11 cellular contexts compared by ENCODE assay signal in the genomic region with DNA sequence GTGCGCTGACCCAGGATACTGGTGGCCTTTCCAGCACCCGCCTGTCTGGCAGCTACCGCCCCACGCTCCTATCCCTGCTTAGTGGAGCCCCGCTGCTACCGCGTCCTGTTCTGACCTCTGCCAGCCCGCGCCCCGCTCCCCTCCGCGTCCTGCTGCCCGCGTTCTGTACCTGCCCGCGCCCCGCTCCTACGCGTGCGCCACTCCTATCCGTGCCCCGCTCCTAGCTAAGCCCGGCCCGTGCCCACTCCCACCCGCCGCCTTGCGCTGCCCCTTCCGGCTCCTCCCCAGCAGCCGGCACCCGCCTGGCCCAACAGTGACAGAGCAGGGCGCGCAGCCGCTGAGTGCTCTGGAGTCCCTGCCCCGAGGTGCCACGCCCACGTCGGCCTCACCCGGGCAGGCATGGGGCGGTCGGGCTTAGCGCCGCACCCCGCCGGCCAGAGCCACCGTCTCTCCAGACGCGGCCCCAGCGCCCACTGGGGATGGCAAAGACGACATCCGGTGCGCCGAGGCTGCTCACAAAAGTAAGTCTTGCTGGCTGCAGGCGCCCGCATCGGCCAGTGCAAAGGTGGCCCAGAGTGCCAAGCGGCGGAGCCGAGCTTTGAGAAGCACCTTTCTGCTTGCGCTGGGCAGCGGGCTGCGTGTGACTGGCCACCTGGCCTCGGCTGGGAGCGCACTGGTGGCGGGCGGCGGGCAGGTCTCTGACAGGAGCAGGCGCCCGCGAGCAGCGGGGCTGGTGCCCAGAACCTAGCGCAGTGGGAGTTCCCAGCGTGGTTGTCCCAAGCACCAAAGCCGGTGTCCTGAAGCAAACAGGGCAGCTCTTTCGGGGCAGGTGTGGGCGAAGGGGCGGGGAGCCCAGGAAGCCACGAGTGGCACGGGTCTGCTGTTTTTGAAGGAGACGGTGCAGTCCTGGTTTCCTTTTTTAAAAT. TPM values are rescaled to one million over a fixed set of nuclear protein-coding genes. Genes with fewer than 3 reads are reported as not detected.
DNase-seq lines count a peak whose midpoint lies in the region; ATAC-seq, FAIRE-seq and TF ChIP-seq lines count a peak whose summit lies in the region.
"Not testable (repeated sequence)": the region's sequence is repeated elsewhere in the genome, so short reads cannot be mapped to it uniquely, and the experiment has no call there.
"Had no signal": no experiment of that assay in that cellular context is flagged by ENCODE, and none has a peak within 500 bp of the region (broad histone marks: within the 10 kb centered on the region; RNA-seq: fewer than 3 reads in every experiment).

No MANE protein-coding gene starts in this region.

- not testable (repeated sequence) for H3K23ac ChIP-seq in trophoblast cell (ENCODE audit: low read length)

- not testable (repeated sequence) for FAIRE-seq in kidney (lab: Jason Lieb, UNC)

- H3K27me3 ChIP-seq in trophoblast cell (ENCODE audit: insufficient read depth, low read length); upper lobe of right lung: not testable (repeated sequence)

- H4K91ac ChIP-seq in trophoblast cell (ENCODE audit: low read depth, low read length) = not testable (repeated sequence)

- not testable (repeated sequence) for H3K9me3 ChIP-seq in kidney (ENCODE audit: control insufficient read depth in 1 of 2, low read length in 2 of 2); trophoblast cell (ENCODE audit: insufficient read depth, low read depth, low read length); upper lobe of right lung

- not testable (repeated sequence) for H2BK120ac ChIP-seq in trophoblast cell (ENCODE audit: insufficient read depth, low read length, poor library complexity)

- not testable (repeated sequence) for H3K27ac ChIP-seq in kidney (ENCODE audit: low read depth in 2 of 2, low read length in 2 of 2); trophoblast cell (ENCODE audit: low read depth, low read length); upper lobe of right lung

- H3K18ac ChIP-seq in trophoblast cell (ENCODE audit: low read length) = not testable (repeated sequence)

- ATAC-seq in SK-N-SH treated with all-trans-retinoic acid at 6 μM for 48 hours (peak; percentile 87), upper lobe of right lung (peak; percentile 86)

- H4K8ac ChIP-seq in trophoblast cell (ENCODE audit: low read depth, low read length) = not testable (repeated sequence)

- not testable (repeated sequence) for H2AFZ ChIP-seq in trophoblast cell (ENCODE audit: insufficient read depth, low read length, poor library complexity)

- TF ChIP-seq CTCF in epithelial cell of proximal tubule (conservative IDR thresholded peaks at IDR 0.05; ENCODE audit: low read depth, low read length); kidney (IDR thresholded peaks at IDR 0.05; ENCODE audit: borderline replicate concordance, extremely low read depth, insufficient read depth); upper lobe of right lung (IDR thresholded peaks at IDR 0.05): not testable (repeated sequence)

- not testable (repeated sequence) for H3K14ac ChIP-seq in trophoblast cell (ENCODE audit: low read length)

- not testable (repeated sequence) for H2BK12ac ChIP-seq in trophoblast cell (ENCODE audit: low read length)

- H3K79me1 ChIP-seq in trophoblast cell (ENCODE audit: low read length) = not testable (repeated sequence)

- H3K4me2 ChIP-seq in trophoblast cell (ENCODE audit: low read length) = peak overlapping the region; percentile 66

- WGBS in trophoblast cell (ENCODE audit: extremely low coverage, insufficient coverage, insufficient read length) = no CpG with 5 or more reads among the region's 79 CpGs

- not testable (repeated sequence) for H4K12ac ChIP-seq in trophoblast cell (ENCODE audit: low read depth, low read length)

- DNase-seq in EH (ENCODE audit: low read depth) (peak; percentile 39), M059J (ENCODE audit: low read depth) (peak; percentile 4), kidney (peak; percentile 73), upper lobe of right lung (peak; percentile 71)
- peak; percentile 19 for DNase-seq in activated naive CD4-positive, alpha-beta T cell treated with anti-CD3 and anti-CD28 coated beads, Interleukin-2, amount 50 U/mL, for 16 hours
- DNase-seq in epithelial cell of proximal tubule (ENCODE audit: low read depth); trophoblast cell: not testable (repeated sequence)

- H2AK5ac ChIP-seq in trophoblast cell (ENCODE audit: low read length) = not testable (repeated sequence)

- peak overlapping the region; percentile 43 for H3K4me3 ChIP-seq in epithelial cell of proximal tubule (ENCODE audit: low read depth, low read length)
- not testable (repeated sequence) for H3K4me3 ChIP-seq in kidney (ENCODE audit: low read length in 2 of 2); trophoblast cell (ENCODE audit: low read depth, low read length)
- H3K4me3 ChIP-seq in upper lobe of right lung = peak overlapping the region; percentile 38

- H3K4me1 ChIP-seq in kidney (ENCODE audit: control insufficient read depth in 1 of 2, insufficient read depth in 1 of 2, low read depth in 1 of 2, low read length in 2 of 2); trophoblast cell (ENCODE audit: control insufficient read depth in 1 of 2, insufficient read depth in 2 of 2, low read length in 2 of 2); upper lobe of right lung: not testable (repeated sequence)

- not testable (repeated sequence) for H3K36me3 ChIP-seq in kidney (ENCODE audit: control insufficient read depth in 1 of 2, insufficient read depth in 2 of 2, low read length in 2 of 2); trophoblast cell (ENCODE audit: control insufficient read depth in 1 of 2, insufficient read depth in 2 of 2, low read length in 2 of 2); upper lobe of right lung

- not testable (repeated sequence) for H2BK5ac ChIP-seq in trophoblast cell (ENCODE audit: low read depth, low read length, poor library complexity)

- H3K4ac ChIP-seq in trophoblast cell (ENCODE audit: low read depth, low read length) = not testable (repeated sequence)

- not testable (repeated sequence) for H3K79me2 ChIP-seq in trophoblast cell (ENCODE audit: control insufficient read depth, insufficient read depth, low read length, poor library complexity)

- intact Hi-C loops in kidney (cut with DNase I); upper lobe of right lung (cut with DNase I): not testable (repeated sequence)

- not testable (repeated sequence) for H3K9ac ChIP-seq in kidney (ENCODE audit: low read length in 2 of 2); trophoblast cell (ENCODE audit: low read length)

RNA-seq across cellular contexts. Expression of a gene that starts 56.5 kb away (rescaled TPM):
- total RNA-seq in M059J (2014; rRNA removed; shearing (Covaris generic)) = not detected in 2 replicates
- total RNA-seq in epithelial cell of proximal tubule (not detected in 2 replicates), kidney (not detected), upper lobe of right lung (not detected)
- polyA plus RNA-seq in kidney (ENCODE audit: insufficient read depth, low read depth, low replicate concordance) = not detected
- not detected in 2 replicates for polyA plus RNA-seq in trophoblast cell (2013)
- total RNA-seq: ascending aorta, OCI-LY7, skeletal muscle tissue had no signal
